ENCODE assay signal across 13 cellular contexts in genomic region chr1:115545096-115545720, GRCh38.
A peak's percentile ranks its signal among the peaks of the same experiment; 100 is the strongest.
DNase-seq lines count a peak whose midpoint lies in the region; ATAC-seq, FAIRE-seq and TF ChIP-seq lines count a peak whose summit lies in the region.
"Had no signal": no experiment of that assay in that cellular context is flagged by ENCODE, and none has a peak within 500 bp of the region (broad histone marks: within the 10 kb centered on the region; RNA-seq: fewer than 3 reads in every experiment).

No MANE protein-coding gene starts in this region.

- intact Hi-C loops in activated CD8-positive, alpha-beta T cell treated with anti-CD3 and anti-CD28 coated beads for 36 hours (cut with micrococcal nuclease) = no loop called here

- H3K4me3 ChIP-seq in A549 (no peak overlapping the region), HUES6 (ENCODE audit: low read depth, low read length) (no peak overlapping the region), mesodermal cell (ENCODE audit: extremely low read depth, insufficient read depth, low read length, poor library complexity, severe bottlenecking) (no peak overlapping the region)
- H3K4me3 ChIP-seq: lower lobe of right lung had no signal

- 73% methylated on average over 15 of the region's 15 CpGs for WGBS in A549 (ENCODE audit: missing lambda C conversion rate)
- WGBS in mesodermal cell (ENCODE audit: insufficient coverage in 2 of 2), 2 experiments = 69 to 74% methylated on average over 12 to 13 of the region's 15 CpGs

- H3K4me1 ChIP-seq in A549 = peaks cover 19% of the 10 kb centered on the region
- peaks cover 16% of the 10 kb centered on the region for H3K4me1 ChIP-seq in HUES6 (ENCODE audit: control insufficient read depth, insufficient read depth, low read length)
- peaks cover 28% of the 10 kb centered on the region for H3K4me1 ChIP-seq in mesodermal cell (ENCODE audit: control insufficient read depth, insufficient read depth, low read length, poor library complexity, severe bottlenecking)

- FAIRE-seq in A549 (lab: Jason Lieb, UNC) (no peak), GM12891 (lab: Jason Lieb, UNC) (no peak)

- no peak overlapping the region for H3K4me3 Mint-ChIP-seq in activated CD8-positive, alpha-beta T cell treated with anti-CD3 and anti-CD28 coated beads for 36 hours

- H3K27ac ChIP-seq in A549 (peak overlapping the region; percentile 54 to 83), HUES6 (ENCODE audit: low read depth, low read length) (peak overlapping the region; percentile 66; the same call in 1 of the 2 replicates), mesodermal cell (ENCODE audit: low read depth, low read length, severe bottlenecking) (peak overlapping the region; percentile 100)
- H3K27ac ChIP-seq: lower lobe of right lung had no signal

- ATAC-seq in A549 (peak; percentile 7 to 35; a peak in 3 of 6 replicates), HG03095 (IDR thresholded peaks at IDR 0.05; ENCODE audit: unreplicated experiment) (no peak), GM21528 (IDR thresholded peaks at IDR 0.05; ENCODE audit: low FRiP score, unreplicated experiment) (no peak)
- ATAC-seq in activated CD8-positive, alpha-beta T cell treated with anti-CD3 and anti-CD28 coated beads for 36 hours = no peak

- no peaks in the 10 kb centered on the region for H3K9me3 ChIP-seq in A549
- H3K9me3 ChIP-seq in HUES6 (ENCODE audit: control insufficient read depth, insufficient read depth, low read depth, low read length) = no peaks in the 10 kb centered on the region
- H3K9me3 ChIP-seq in mesodermal cell (ENCODE audit: control insufficient read depth, low read length) = peaks cover 3% of the 10 kb centered on the region
- H3K9me3 ChIP-seq: lower lobe of right lung had no signal

- TF ChIP-seq POLR2A in A549 (IDR thresholded peaks at IDR 0.05; ENCODE audit: low read length) = no peak
- no peak for TF ChIP-seq POLR2A in GM12891 (IDR thresholded peaks at IDR 0.05; ENCODE audit: low read depth, low read length)

- no peak for TF ChIP-seq EP300 in A549 (IDR thresholded peaks at IDR 0.05)

- CTCF ChIA-PET in A549 (lab: Yijun Ruan, JAX) = interaction anchor here (0.8 to 1.5 kb wide), 7 partner anchors 11 to 407 kb away, joined by 3 to 6 read pairs (median 4); no protein-coding TSS in a partner anchor
- CTCF ChIA-PET in activated CD8-positive, alpha-beta T cell treated with anti-CD3 and anti-CD28 coated beads for 36 hours (lab: Charles Lee) = no interaction called here

- H3K9ac ChIP-seq in HUES6 (ENCODE audit: low read length) = peak overlapping the region; percentile 44

- no peak overlapping the region for H3K27ac Mint-ChIP-seq in activated CD8-positive, alpha-beta T cell treated with anti-CD3 and anti-CD28 coated beads for 36 hours
- H3K27ac Mint-ChIP-seq: activated naive CD4-positive, alpha-beta T cell treated with anti-CD3 and anti-CD28 coated beads, Interleukin-2, amount 50 U/mL, for 72 hours had no signal

- no peak for TF ChIP-seq CTCF in A549 (IDR thresholded peaks at IDR 0.05)
- TF ChIP-seq CTCF in activated CD8-positive, alpha-beta T cell treated with anti-CD3 and anti-CD28 coated beads for 36 hours (IDR thresholded peaks at IDR 0.05) = no peak

- H3K27me3 ChIP-seq in HUES6 (ENCODE audit: control insufficient read depth, insufficient read depth, low read length) = no peaks in the 10 kb centered on the region

- peaks cover 3% of the 10 kb centered on the region for H3K27me3 Mint-ChIP-seq in activated CD8-positive, alpha-beta T cell treated with anti-CD3 and anti-CD28 coated beads for 36 hours

- no peaks in the 10 kb centered on the region for H3K36me3 Mint-ChIP-seq in activated CD8-positive, alpha-beta T cell treated with anti-CD3 and anti-CD28 coated beads for 36 hours (ENCODE audit: low read depth)
- H3K36me3 Mint-ChIP-seq: activated naive CD4-positive, alpha-beta T cell treated with anti-CD3 and anti-CD28 coated beads, Interleukin-2, amount 50 U/mL, for 72 hours had no signal

- POLR2A ChIA-PET in A549 (lab: Yijun Ruan, JAX) = no interaction called here
- POLR2A ChIA-PET in activated CD8-positive, alpha-beta T cell treated with anti-CD3 and anti-CD28 coated beads for 36 hours (lab: Charles Lee) = no interaction called here

- H3K4me1 Mint-ChIP-seq in activated CD8-positive, alpha-beta T cell treated with anti-CD3 and anti-CD28 coated beads for 36 hours (ENCODE audit: low read depth) = no peaks in the 10 kb centered on the region

- no peak for TF ChIP-seq RAD21 in A549 (conservative IDR thresholded peaks at IDR 0.05 in 1 of 2, IDR thresholded peaks at IDR 0.05 in 1 of 2)

- peak overlapping the region; percentile 64 for H3K4me2 ChIP-seq in A549

- H3K36me3 ChIP-seq in HUES6 (ENCODE audit: control insufficient read depth, insufficient read depth, low read length) (no peaks in the 10 kb centered on the region), mesodermal cell (ENCODE audit: control insufficient read depth, insufficient read depth, low read length) (no peaks in the 10 kb centered on the region)
- H3K36me3 ChIP-seq: lower lobe of right lung had no signal

- no peaks in the 10 kb centered on the region for H3K9me3 Mint-ChIP-seq in activated CD8-positive, alpha-beta T cell treated with anti-CD3 and anti-CD28 coated beads for 36 hours
- H3K9me3 Mint-ChIP-seq: activated naive CD4-positive, alpha-beta T cell treated with anti-CD3 and anti-CD28 coated beads, Interleukin-2, amount 50 U/mL, for 72 hours had no signal

- DNase-seq in A549 (ENCODE audit: low read depth in 1 of 2, low spot score in 1 of 2) (peak in 1 of 2 experiments; percentile 2), astrocyte of the hippocampus (ENCODE audit: low read depth, low spot score) (peak; percentile 58), GM12891 (ENCODE audit: insufficient read length, low spot score) (no peak)
- DNase-seq in activated CD8-positive, alpha-beta T cell treated with anti-CD3 and anti-CD28 coated beads for 36 hours = no peak
- DNase-seq: DMS 273 treated with DMSO at 0.1 percent for 48 hours, KBM-7, lower lobe of right lung, NCI-H774 had no signal

TF ChIP-seq in A549, 52 proteins besides CTCF, POLR2A, EP300 and RAD21:
- TF ChIP-seq NPAS2 (CRISPR knock-in tag; IDR thresholded peaks at IDR 0.05; ENCODE audit: borderline replicate concordance) = no peak
- no peak for TF ChIP-seq RARB (CRISPR knock-in tag; IDR thresholded peaks at IDR 0.05)
- TF ChIP-seq ZSCAN20 (CRISPR knock-in tag; IDR thresholded peaks at IDR 0.05) = no peak
- TF ChIP-seq EHMT2 (IDR thresholded peaks at IDR 0.05; ENCODE audit: low read depth) = no peak
- TF ChIP-seq RFX5 (IDR thresholded peaks at IDR 0.05) = no peak
- TF ChIP-seq NR3C1 (IDR thresholded peaks at IDR 0.05) = no peak
- no peak for TF ChIP-seq CBX2 (IDR thresholded peaks at IDR 0.05; ENCODE audit: borderline replicate concordance, low read depth)
- TF ChIP-seq MAZ (IDR thresholded peaks at IDR 0.05; ENCODE audit: borderline replicate concordance, low read depth, low read length) = no peak
- no peak for TF ChIP-seq HDAC2 (IDR thresholded peaks at IDR 0.05)
- TF ChIP-seq PHF8 (IDR thresholded peaks at IDR 0.05; ENCODE audit: borderline replicate concordance, low read depth) = no peak
- TF ChIP-seq JUN (IDR thresholded peaks at IDR 0.05) = no peak
- TF ChIP-seq RCOR1 (IDR thresholded peaks at IDR 0.05; ENCODE audit: low read depth, low read length) = no peak
- TF ChIP-seq E2F6 (IDR thresholded peaks at IDR 0.05; ENCODE audit: borderline replicate concordance, low read depth) = no peak
- no peak for TF ChIP-seq MYC (IDR thresholded peaks at IDR 0.05; ENCODE audit: borderline replicate concordance, low read length)
- no peak for TF ChIP-seq CHD2 (IDR thresholded peaks at IDR 0.05; ENCODE audit: low read length, partially characterized antibody)
- TF ChIP-seq JUNB (IDR thresholded peaks at IDR 0.05) = no peak
- no peak for TF ChIP-seq HOXA7 (CRISPR knock-in tag; IDR thresholded peaks at IDR 0.05)

TF ChIP-seq in GM12891, 5 proteins besides CTCF, POLR2A, EP300 and RAD21:
- no peak for TF ChIP-seq POLR2AphosphoS5 (IDR thresholded peaks at IDR 0.05; ENCODE audit: low read depth, low read length)
- TF ChIP-seq SPI1 (IDR thresholded peaks at IDR 0.05; ENCODE audit: low read depth, low read length) = no peak
- TF ChIP-seq POU2F2 (IDR thresholded peaks at IDR 0.05; ENCODE audit: low read depth, low read length) = no peak
TF ChIP-seq in GM12891: peak in this region for 0.

Comparison
In these comparisons a context has a peak if more than half of its experiments do, and no peak if none do; other contexts are left out.
1. ATAC-seq: peak in A549 (2 of 2); none in HG03095 (single experiment), GM21528 (single experiment) and activated CD8-positive, alpha-beta T cell treated with anti-CD3 and anti-CD28 coated beads for 36 hours (single experiment).
2. Peak in every context shown above with its lines, with median percentiles within 50 percentile points of each other: H3K27ac ChIP-seq.